8 cellular contexts compared by ENCODE assay signal in genomic region chr1:51729824-51730284, GRCh38.
A peak's percentile ranks its signal among the peaks of the same experiment; 100 is the strongest.
DNase-seq lines count a peak whose midpoint lies in the region; ATAC-seq, FAIRE-seq and TF ChIP-seq lines count a peak whose summit lies in the region.

No MANE protein-coding gene starts in this region.

- intact Hi-C loops in kidney (cut with DNase I) (no loop called here), stomach (cut with DNase I; ENCODE audit: low total_unique reads) (no loop called here)

- peak overlapping the region; percentile 89 for H3K4me2 ChIP-seq in Karpas-422 (ENCODE audit: low read depth, low read length, poor library complexity, severe bottlenecking)

- no peaks in the 10 kb centered on the region for H3K36me3 ChIP-seq in Karpas-422 (ENCODE audit: insufficient read depth, low read length)
- H3K36me3 ChIP-seq in kidney (ENCODE audit: control insufficient read depth in 1 of 2, insufficient read depth in 2 of 2, low read length in 2 of 2): no peaks in the 10 kb centered on the region
- no peaks in the 10 kb centered on the region for H3K36me3 ChIP-seq in stomach

- peaks cover 50% of the 10 kb centered on the region for H3K79me2 ChIP-seq in Karpas-422 (ENCODE audit: low read length)

- no peaks in the 10 kb centered on the region for H3K9me2 ChIP-seq in Karpas-422 (replicated peaks; ENCODE audit: insufficient read depth, low read length)

- H3K4me1 ChIP-seq in Karpas-422 (ENCODE audit: low read length) (peaks cover 31% of the 10 kb centered on the region), kidney (ENCODE audit: control insufficient read depth in 1 of 2, insufficient read depth in 1 of 2, low read depth in 1 of 2, low read length in 2 of 2) (peaks cover 18 to 24% of the 10 kb centered on the region in 2 donors), stomach (peaks cover 44 to 68% (median 56%) of the 10 kb centered on the region in 4 donors)

- peak; percentile 57 for DNase-seq in GM12865 (ENCODE audit: low read depth)
- DNase-seq in Karpas-422: peak; percentile 67
- DNase-seq in astrocyte of the cerebellum (ENCODE audit: low read depth): no peak
- DNase-seq in kidney: no peak
- no peak for DNase-seq in stomach
- no peak for DNase-seq in AG08396 (ENCODE audit: low spot score)
- no peak for DNase-seq in dedifferentiated amniotic fluid mesenchymal stem cell (ENCODE audit: extremely low spot score)

- ATAC-seq in GM21619 (IDR thresholded peaks at IDR 0.05; ENCODE audit: unreplicated experiment): peak; percentile 21

- no peaks in the 10 kb centered on the region for H3K9me3 ChIP-seq in Karpas-422 (ENCODE audit: low read length)
- no peaks in the 10 kb centered on the region for H3K9me3 ChIP-seq in kidney (ENCODE audit: control insufficient read depth in 1 of 2, low read length in 2 of 2)
- no peaks in the 10 kb centered on the region for H3K9me3 ChIP-seq in stomach

- in situ Hi-C loops in astrocyte of the cerebellum (cut with HindIII; ENCODE audit: low sequenced_read_pairs): no loop called here

- TF ChIP-seq CTCF in GM12865 (IDR thresholded peaks at IDR 0.05; ENCODE audit: insufficient read depth, low read depth, low read length, missing control alignments) (no peak), astrocyte of the cerebellum (IDR thresholded peaks at IDR 0.05; ENCODE audit: low read depth, low read length, missing control alignments) (no peak), kidney (IDR thresholded peaks at IDR 0.05; ENCODE audit: borderline replicate concordance, extremely low read depth, insufficient read depth) (no peak), stomach (IDR thresholded peaks at IDR 0.05) (no peak)

- no peak for TF ChIP-seq EP300 in stomach (IDR thresholded peaks at IDR 0.05)

- H3K4me3 ChIP-seq in GM12865 (ENCODE audit: low read depth, low read length) (peak overlapping the region; percentile 98), Karpas-422 (ENCODE audit: low read length) (peak overlapping the region; percentile 75), astrocyte of the cerebellum (ENCODE audit: low read depth, low read length) (peak overlapping the region; percentile 69), kidney (ENCODE audit: low read length in 2 of 2) (peak overlapping the region; percentile 69 to 81), stomach (peak overlapping the region; percentile 57 to 86 (median 66))

- H3K27ac ChIP-seq in Karpas-422 (ENCODE audit: low read length): peak overlapping the region; percentile 56; the same call in 1 of the 2 replicates
- H3K27ac ChIP-seq in kidney (ENCODE audit: low read depth in 2 of 2, low read length in 2 of 2): peak overlapping the region; percentile 33 to 81
- peak overlapping the region; percentile 70 to 88 (median 87) for H3K27ac ChIP-seq in stomach

- H4K20me1 ChIP-seq in Karpas-422 (ENCODE audit: insufficient read depth, low read depth, low read length): peaks cover 26% of the 10 kb centered on the region; the same call in 1 of the 2 replicates

- peak overlapping the region; percentile 60; the same call in 1 of the 2 replicates for H2AFZ ChIP-seq in Karpas-422 (ENCODE audit: low read length)

- H3K9ac ChIP-seq in Karpas-422 (ENCODE audit: low read length) (peak overlapping the region; percentile 89), kidney (ENCODE audit: low read length in 2 of 2) (peak overlapping the region; percentile 52 to 82)

- 1 to 5% (median 2%) methylated on average over 24 to 28 of the region's 28 CpGs for whole genome bisulfite sequencing in stomach, 5 donors

- FAIRE-seq in kidney (lab: Jason Lieb, UNC): no peak

- TF ChIP-seq POLR2A in stomach (IDR thresholded peaks at IDR 0.05): no peak

- H3K27me3 ChIP-seq in Karpas-422 (ENCODE audit: low read length): no peaks in the 10 kb centered on the region
- H3K27me3 ChIP-seq in stomach: no peaks in the 10 kb centered on the region

Comparison
In these comparisons a context has a peak if more than half of its experiments do, and no peak if none do; other contexts are left out.
1. DNase-seq: peak in GM12865 (single experiment) and Karpas-422 (single experiment); none in astrocyte of the cerebellum (single experiment), kidney (single experiment), stomach (single experiment), AG08396 (single experiment) and dedifferentiated amniotic fluid mesenchymal stem cell (single experiment).
2. Peak in every context shown above with its lines, with median percentiles within 50 percentile points of each other: H3K4me3 ChIP-seq and H3K27ac ChIP-seq.